ENCODE assay signal across 10 cellular contexts in the genomic region with DNA sequence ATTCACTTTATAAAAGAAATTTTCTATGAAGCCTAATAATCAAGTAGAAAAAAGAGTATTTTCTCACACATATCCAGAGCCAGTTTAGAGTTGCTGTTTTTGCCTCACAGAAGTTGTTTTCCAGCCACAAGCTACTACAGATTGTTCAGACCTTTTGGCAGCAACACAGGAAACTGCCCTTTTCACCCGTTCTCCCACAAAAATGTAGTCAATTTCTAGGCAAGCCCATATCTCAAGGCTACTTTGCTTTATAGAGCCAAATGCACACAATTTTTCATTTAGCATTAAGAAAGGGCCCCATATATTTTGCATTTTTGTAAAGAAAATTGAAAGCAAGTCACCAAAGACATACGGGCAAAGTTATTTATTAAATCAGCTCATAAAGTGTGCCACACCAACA. TPM values are rescaled to one million over a fixed set of nuclear protein-coding genes. Genes with fewer than 3 reads are reported as not detected.
A peak's percentile ranks its signal among the peaks of the same experiment; 100 is the strongest.
DNase-seq lines count a peak whose midpoint lies in the region; ATAC-seq and TF ChIP-seq lines count a peak whose summit lies in the region.
"Had no signal": no experiment of that assay in that cellular context is flagged by ENCODE, and none has a peak within 500 bp of the region (broad histone marks: within the 10 kb centered on the region; RNA-seq: fewer than 3 reads in every experiment).

No MANE protein-coding gene starts in this region.

- H3K4me3 Mint-ChIP-seq in endothelial cell (ENCODE audit: unreplicated experiment) = no peak overlapping the region
- H3K4me3 Mint-ChIP-seq: effector memory CD8-positive, alpha-beta T cell had no signal

- H3K27me3 ChIP-seq in A673 (replicated peaks; ENCODE audit: insufficient read depth, low read depth, low read length, poor library complexity) (no peaks in the 10 kb centered on the region), MG63 (no peaks in the 10 kb centered on the region)
- H3K27me3 ChIP-seq: BLaER1 had no signal

- peaks cover 2% of the 10 kb centered on the region for H3K27me3 Mint-ChIP-seq in endothelial cell (ENCODE audit: unreplicated experiment)
- H3K27me3 Mint-ChIP-seq: effector memory CD8-positive, alpha-beta T cell had no signal

- TF ChIP-seq CTCF in A673 (conservative IDR thresholded peaks at IDR 0.05; ENCODE audit: low read depth, low read length) (no peak), endothelial cell (IDR thresholded peaks at IDR 0.05; ENCODE audit: unreplicated experiment) (no peak)

- H3K4me3 ChIP-seq in A673 (ENCODE audit: low read depth, low read length, poor library complexity, severe bottlenecking) = peak overlapping the region; percentile 19
- no peak overlapping the region for H3K4me3 ChIP-seq in MG63
- H3K4me3 ChIP-seq: BLaER1 had no signal

- intact Hi-C loops in A673 (cut with micrococcal nuclease; ENCODE audit: unreplicated experiment) = no loop called here

- H3K36me3 Mint-ChIP-seq in endothelial cell (ENCODE audit: low read depth, unreplicated experiment) = peaks cover 21% of the 10 kb centered on the region

- H3K9me3 ChIP-seq in A673 (ENCODE audit: low read depth, low read length, poor library complexity, severe bottlenecking) (peaks cover 8% of the 10 kb centered on the region), MG63 (peaks cover 11% of the 10 kb centered on the region)

- no TSS peak for BruUV-seq in A673 (replicated peaks; lab: Mats Ljungman, UMichigan)

- DNase-seq in A673 (ENCODE audit: low spot score) (peak; percentile 54), MG63 (peak; percentile 57), endothelial cell (ENCODE audit: low spot score) (no peak), myocyte (ENCODE audit: low read depth) (peak; percentile 56), NCI-H2107 treated with DMSO at 0.1 percent for 48 hours (lab: John Stamatoyannopoulos, UW; ENCODE audit: unreplicated experiment) (no peak), DMS79 treated with DMSO at 0.1 percent for 48 hours (lab: John Stamatoyannopoulos, UW) (no peak)
- DNase-seq: effector memory CD8-positive, alpha-beta T cell had no signal

- ATAC-seq in GM21825 (IDR thresholded peaks at IDR 0.05; ENCODE audit: unreplicated experiment) = no peak
- ATAC-seq in GM18517 (IDR thresholded peaks at IDR 0.05; ENCODE audit: unreplicated experiment) = no peak
- ATAC-seq: effector memory CD8-positive, alpha-beta T cell had no signal

- H3K36me3 ChIP-seq in A673 (ENCODE audit: insufficient read depth, low read length, poor library complexity, severe bottlenecking) = no peaks in the 10 kb centered on the region
- H3K36me3 ChIP-seq in MG63 = 0 out of 2 replicates have a peak, but pooled peaks cover 2% of the 10 kb centered on the region

- peaks cover 21% of the 10 kb centered on the region for H3K4me1 ChIP-seq in A673 (ENCODE audit: insufficient read depth, low read length, poor library complexity, severe bottlenecking)

- POLR2A ChIA-PET in A673 (lab: Charles Lee; ENCODE audit: low non-redundant PET) = interaction anchor here (0.7 kb wide), 1 partner anchor 14 kb away, joined by 6 read pairs; no protein-coding TSS in a partner anchor

- H3K4me1 Mint-ChIP-seq in endothelial cell (ENCODE audit: unreplicated experiment) = peaks cover 34% of the 10 kb centered on the region

- CTCF ChIA-PET in A673 (lab: Charles Lee) = no interaction called here

- H3K27ac ChIP-seq in A673 (ENCODE audit: low read depth, low read length, poor library complexity, severe bottlenecking) = peak overlapping the region; percentile 44
- H3K27ac ChIP-seq: BLaER1 had no signal

- peaks cover 6% of the 10 kb centered on the region for H3K9me3 Mint-ChIP-seq in endothelial cell (ENCODE audit: unreplicated experiment)
- H3K9me3 Mint-ChIP-seq: effector memory CD8-positive, alpha-beta T cell had no signal

- H3K27ac Mint-ChIP-seq in endothelial cell (ENCODE audit: unreplicated experiment) = peak overlapping the region; percentile 84
- H3K27ac Mint-ChIP-seq: effector memory CD8-positive, alpha-beta T cell had no signal

RNA-seq across cellular contexts. Expression of a gene that starts 49.5 kb away (rescaled TPM):
- 181 and 232 TPM in 2 replicates for total RNA-seq in A673 (2021)
- total RNA-seq in MG63 (2014; rRNA removed; shearing (Covaris generic); ENCODE audit: low replicate concordance) = 33.3 and 63.9 TPM in 2 replicates
- 314 TPM for total RNA-seq in endothelial cell (ENCODE audit: unreplicated experiment)
- total RNA-seq in myocyte = 23.8 and 24.1 TPM in 2 replicates
- polyA plus RNA-seq in myocyte (2012) = 37.8 TPM

Comparison
In these comparisons a context has a peak if more than half of its experiments do, and no peak if none do; other contexts are left out.
1. DNase-seq: peak in A673 (single experiment), MG63 (single experiment) and myocyte (single experiment); none in endothelial cell (single experiment), NCI-H2107 treated with DMSO at 0.1 percent for 48 hours (single experiment) and DMS79 treated with DMSO at 0.1 percent for 48 hours (single experiment).